Comparison of ENCODE assay signal across 29 cellular contexts in genomic region chr14:36014236-36014635, GRCh38.
"Had no signal": no experiment of that assay in that cellular context is flagged by ENCODE, and none has a peak within 500 bp of the region (broad histone marks: within the 10 kb centered on the region; RNA-seq: fewer than 3 reads in every experiment).

No MANE protein-coding gene starts in this region.

- H3K4me3 ChIP-seq: ascending aorta, gastroesophageal sphincter, vagina had no signal

- H3K4me1 Mint-ChIP-seq: activated naive CD8-positive, alpha-beta T cell treated with anti-CD3 and anti-CD28 coated beads, Interleukin-2, amount 10 ng/mL, durations not matched to agents 7 days and 5 days; mesothelial cell of epicardium; naive thymus-derived CD8-positive, alpha-beta T cell had no signal

- H3K27me3 ChIP-seq: ascending aorta, gastroesophageal sphincter, vagina had no signal

- H3K4me1 ChIP-seq: ascending aorta, gastroesophageal sphincter, parathyroid adenoma, vagina had no signal

- H3K4me3 Mint-ChIP-seq: activated naive CD4-positive, alpha-beta T cell treated with anti-CD3 and anti-CD28 coated beads for 36 hours; activated naive CD8-positive, alpha-beta T cell treated with anti-CD3 and anti-CD28 coated beads, Interleukin-2, amount 10 ng/mL, durations not matched to agents 7 days and 5 days; activated T-cell treated with anti-CD3 and anti-CD28 coated beads, Interleukin-2, amount 50 U/mL, for 72 hours; brain; mesothelial cell of epicardium; naive thymus-derived CD8-positive, alpha-beta T cell; neural crest cell; T-helper 1 cell treated with Interleukin-12 subunit alpha and Interleukin-12 subunit beta and Interleukin-4 antibody, amounts not matched to agents 30 μg/mL and 1 μg/mL, for 36 hours; type B pancreatic cell had no signal

- H3K27ac Mint-ChIP-seq: activated naive CD4-positive, alpha-beta T cell treated with anti-CD3 and anti-CD28 coated beads for 36 hours; activated naive CD8-positive, alpha-beta T cell treated with anti-CD3 and anti-CD28 coated beads, Interleukin-2, amount 10 ng/mL, durations not matched to agents 7 days and 5 days; activated T-cell treated with anti-CD3 and anti-CD28 coated beads, Interleukin-2, amount 50 U/mL, for 72 hours; brain; mesothelial cell of epicardium; naive thymus-derived CD8-positive, alpha-beta T cell; T-helper 1 cell treated with Interleukin-12 subunit alpha and Interleukin-12 subunit beta and Interleukin-4 antibody, amounts not matched to agents 30 μg/mL and 1 μg/mL, for 36 hours; type B pancreatic cell had no signal

- ATAC-seq: activated T-cell treated with anti-CD3 and anti-CD28 coated beads, Interleukin-2, amount 50 U/mL, for 72 hours; gastroesophageal sphincter; left cardiac atrium; naive thymus-derived CD8-positive, alpha-beta T cell; right cardiac atrium; stimulated activated naive CD8-positive, alpha-beta T cell treated with anti-CD3 and anti-CD28 coated beads, Interleukin-15, Interleukin-2, amounts not matched to agents 100 U/mL and 50 U/mL, for 24 hours had no signal

- H3K9me3 Mint-ChIP-seq: activated naive CD4-positive, alpha-beta T cell treated with anti-CD3 and anti-CD28 coated beads for 36 hours; activated naive CD8-positive, alpha-beta T cell treated with anti-CD3 and anti-CD28 coated beads, Interleukin-2, amount 10 ng/mL, durations not matched to agents 7 days and 5 days; mesothelial cell of epicardium; naive thymus-derived CD8-positive, alpha-beta T cell; neural crest cell; T-helper 1 cell treated with Interleukin-12 subunit alpha and Interleukin-12 subunit beta and Interleukin-4 antibody, amounts not matched to agents 30 μg/mL and 1 μg/mL, for 36 hours; type B pancreatic cell had no signal

- H3K36me3 ChIP-seq: ascending aorta, gastroesophageal sphincter, vagina had no signal

- H3K27ac ChIP-seq: ascending aorta, gastroesophageal sphincter, parathyroid adenoma, vagina, VCaP had no signal

- H3K9me3 ChIP-seq: ascending aorta, gastroesophageal sphincter, vagina had no signal

- DNase-seq: activated CD4-positive, alpha-beta T cell treated with anti-CD3 and anti-CD28 coated beads for 4 hours; activated CD4-positive, alpha-beta T cell treated with anti-CD3 and anti-CD28 coated beads, Interleukin-2, amount 50 U/mL, for 4 hours; activated effector memory CD4-positive, alpha-beta T cell treated with Interleukin-2 at 50 U/mL for 16 hours; activated naive CD4-positive, alpha-beta T cell treated with anti-CD3 and anti-CD28 coated beads for 36 hours; activated naive CD8-positive, alpha-beta T cell treated with anti-CD3 and anti-CD28 coated beads, Interleukin-2, amount 10 ng/mL, durations not matched to agents 7 days and 5 days; activated T-cell treated with anti-CD3 and anti-CD28 coated beads for 4 hours; activated T-cell treated with anti-CD3 and anti-CD28 coated beads, Interleukin-2, amount 50 U/mL, for 72 hours; caudate nucleus; cortex of kidney; head of caudate nucleus; hippocampal formation; left cardiac atrium; naive thymus-derived CD8-positive, alpha-beta T cell; occipital lobe; right cardiac atrium; stimulated activated CD4-positive, alpha-beta T cell treated with anti-CD3 and anti-CD28 coated beads, Interleukin-12 subunit alpha, Interleukin-12 subunit beta, amount 100 ng/mL, for 4 hours; stimulated activated CD4-positive, alpha-beta T cell treated with anti-CD3 and anti-CD28 coated beads, Interleukin-4, amount 100 ng/mL, for 1 hour; stimulated activated naive CD8-positive, alpha-beta T cell treated with anti-CD3 and anti-CD28 coated beads, Interleukin-15, Interleukin-2, amounts not matched to agents 100 U/mL and 50 U/mL, for 24 hours; T-helper 9 cell had no signal

- H3K36me3 Mint-ChIP-seq: activated naive CD8-positive, alpha-beta T cell treated with anti-CD3 and anti-CD28 coated beads, Interleukin-2, amount 10 ng/mL, durations not matched to agents 7 days and 5 days; brain; mesothelial cell of epicardium; naive thymus-derived CD8-positive, alpha-beta T cell; type B pancreatic cell had no signal
